Comparison of ENCODE assay signal across 1 cellular context in genomic region chr10:119198438-119198837, GRCh38.
TF ChIP-seq lines count a peak whose summit lies in the region.

No MANE protein-coding gene starts in this region.

TF ChIP-seq in K562, 482 proteins besides CTCF, POLR2A, EP300 and RAD21:
- no peak for TF ChIP-seq KLF1 (tag; IDR thresholded peaks at IDR 0.05)
- no peak for TF ChIP-seq RUNX1 (IDR thresholded peaks at IDR 0.05; ENCODE audit: low read depth)
- no peak for TF ChIP-seq ZNF586 (CRISPR knock-in tag; conservative IDR thresholded peaks at IDR 0.05)
- no peak for TF ChIP-seq STAT5B (CRISPR knock-in tag; IDR thresholded peaks at IDR 0.05)
- TF ChIP-seq ZNF592 (IDR thresholded peaks at IDR 0.05) = no peak
- no peak for TF ChIP-seq OTX1 (CRISPR knock-in tag; IDR thresholded peaks at IDR 0.05)
